8 cellular contexts compared by ENCODE assay signal in genomic region chr9:32550046-32550608, GRCh38. TPM values are rescaled to one million over a fixed set of nuclear protein-coding genes. Genes with fewer than 3 reads are reported as not detected.
DNase-seq lines count a peak whose midpoint lies in the region; ATAC-seq and TF ChIP-seq lines count a peak whose summit lies in the region.

No MANE protein-coding gene starts in this region.

- H3K9me3 ChIP-seq in right atrium auricular region = no peaks in the 10 kb centered on the region

- H3K27me3 ChIP-seq in right atrium auricular region = no peaks in the 10 kb centered on the region

- peak overlapping the region; percentile 100 for H3K4me3 Mint-ChIP-seq in activated naive CD8-positive, alpha-beta T cell

- no peak for DNase-seq in right atrium auricular region (ENCODE audit: low spot score)
- no peak for DNase-seq in left ventricle myocardium superior
- peak; percentile 26 for DNase-seq in HT1080 (ENCODE audit: low read depth)
- peak; percentile 43 for DNase-seq in hepatic stellate cell (ENCODE audit: low spot score)
- DNase-seq in skeletal muscle cell (ENCODE audit: low read depth) = no peak
- no peak for DNase-seq in KG1 (lab: John Stamatoyannopoulos, UW)

- peak overlapping the region; percentile 78 to 85 for H3K4me3 ChIP-seq in right atrium auricular region
- peak overlapping the region; percentile 82 for H3K4me3 ChIP-seq in skeletal muscle cell (ENCODE audit: low read depth, low read length)

- peak overlapping the region; percentile 72 for H3K27ac Mint-ChIP-seq in activated naive CD8-positive, alpha-beta T cell

- no peak for TF ChIP-seq CTCF in right atrium auricular region (IDR thresholded peaks at IDR 0.05)

- peaks cover 2% of the 10 kb centered on the region for H3K36me3 Mint-ChIP-seq in activated naive CD8-positive, alpha-beta T cell

- H3K9me3 Mint-ChIP-seq in activated naive CD8-positive, alpha-beta T cell (ENCODE audit: low read depth) = no peaks in the 10 kb centered on the region

- ATAC-seq in left ventricle myocardium superior (no peak), GM18907 (IDR thresholded peaks at IDR 0.05; ENCODE audit: unreplicated experiment) (no peak)

- H3K27me3 Mint-ChIP-seq in activated naive CD8-positive, alpha-beta T cell = no peaks in the 10 kb centered on the region

- H3K36me3 ChIP-seq in right atrium auricular region = no peaks in the 10 kb centered on the region

- peak overlapping the region; percentile 95 to 96 for H3K27ac ChIP-seq in right atrium auricular region

- intact Hi-C loops in left ventricle myocardium superior (cut with micrococcal nuclease) = no loop called here

- H3K4me1 ChIP-seq in right atrium auricular region = peaks cover 0 to 21% of the 10 kb centered on the region in 2 donors

- H3K4me1 Mint-ChIP-seq in activated naive CD8-positive, alpha-beta T cell (ENCODE audit: low read depth) = peaks cover 50% of the 10 kb centered on the region

RNA-seq across cellular contexts. Expression of gene SMIM27, which starts 2.0 kb away (rescaled TPM):
- 1 to 10 TPM; 5.7 to 6.8 TPM for total RNA-seq in right atrium auricular region
- 19.1 TPM for total RNA-seq in left ventricle myocardium superior
- total RNA-seq in HT1080 (2014; rRNA removed; shearing (Covaris generic)) = 9.2 and 12.1 TPM in 2 replicates
- 2.9 and 5.2 TPM in 2 replicates for polyA plus RNA-seq in HT1080 (2015; cell fraction: cytosol; rRNA removed)
- polyA plus RNA-seq in HT1080 (2015; cell fraction: nucleus; rRNA removed) = 0.60 and 1.9 TPM in 2 replicates

RNA-seq across cellular contexts. Expression of gene TOPORS, which starts 2.3 kb away (rescaled TPM):
- total RNA-seq in right atrium auricular region (10 to 100 TPM in 1 of 2 donors, 1 to 10 TPM in 1; 9.4 to 11.0 TPM), left ventricle myocardium superior (9.4 TPM)
- 20.8 and 27.0 TPM in 2 replicates for total RNA-seq in HT1080 (2014; rRNA removed; shearing (Covaris generic))
- polyA plus RNA-seq in HT1080 (2015; cell fraction: cytosol; rRNA removed) = 12.2 and 15.1 TPM in 2 replicates
- polyA plus RNA-seq in HT1080 (2015; cell fraction: nucleus; rRNA removed) = 29.8 and 29.9 TPM in 2 replicates

RNA-seq across cellular contexts. Expression of gene NDUFB6, which starts 22.8 kb away (rescaled TPM):
- total RNA-seq in right atrium auricular region = 100 to 1,000 TPM in 1 of 2 donors, 10 to 100 TPM in 1; 70.1 to 134 TPM
- 180 TPM for total RNA-seq in left ventricle myocardium superior
- 101 and 142 TPM in 2 replicates for total RNA-seq in HT1080 (2014; rRNA removed; shearing (Covaris generic))
- 125 and 127 TPM in 2 replicates for polyA plus RNA-seq in HT1080 (2015; cell fraction: cytosol; rRNA removed)
- polyA plus RNA-seq in HT1080 (2015; cell fraction: nucleus; rRNA removed) = 55.5 and 66.4 TPM in 2 replicates

RNA-seq across cellular contexts. Expression of gene RIGI, which starts 24.1 kb away (rescaled TPM):
- 1 to 10 TPM; 2.6 to 3.1 TPM for total RNA-seq in right atrium auricular region
- total RNA-seq in left ventricle myocardium superior = 4.5 TPM
- total RNA-seq in HT1080 (2014; rRNA removed; shearing (Covaris generic)) = 7.3 TPM in 2 replicates
- 5.1 and 6.0 TPM in 2 replicates for polyA plus RNA-seq in HT1080 (2015; cell fraction: cytosol; rRNA removed)
- polyA plus RNA-seq in HT1080 (2015; cell fraction: nucleus; rRNA removed) = 14.6 and 15.9 TPM in 2 replicates

Comparison
In these comparisons a context has a peak if more than half of its experiments do, and no peak if none do; other contexts are left out.
1. DNase-seq: peak in HT1080 (single experiment) and hepatic stellate cell (single experiment); none in right atrium auricular region (single experiment), left ventricle myocardium superior (single experiment), skeletal muscle cell (single experiment) and KG1 (single experiment).